ENCODE assay signal across 8 cellular contexts in the genomic region with DNA sequence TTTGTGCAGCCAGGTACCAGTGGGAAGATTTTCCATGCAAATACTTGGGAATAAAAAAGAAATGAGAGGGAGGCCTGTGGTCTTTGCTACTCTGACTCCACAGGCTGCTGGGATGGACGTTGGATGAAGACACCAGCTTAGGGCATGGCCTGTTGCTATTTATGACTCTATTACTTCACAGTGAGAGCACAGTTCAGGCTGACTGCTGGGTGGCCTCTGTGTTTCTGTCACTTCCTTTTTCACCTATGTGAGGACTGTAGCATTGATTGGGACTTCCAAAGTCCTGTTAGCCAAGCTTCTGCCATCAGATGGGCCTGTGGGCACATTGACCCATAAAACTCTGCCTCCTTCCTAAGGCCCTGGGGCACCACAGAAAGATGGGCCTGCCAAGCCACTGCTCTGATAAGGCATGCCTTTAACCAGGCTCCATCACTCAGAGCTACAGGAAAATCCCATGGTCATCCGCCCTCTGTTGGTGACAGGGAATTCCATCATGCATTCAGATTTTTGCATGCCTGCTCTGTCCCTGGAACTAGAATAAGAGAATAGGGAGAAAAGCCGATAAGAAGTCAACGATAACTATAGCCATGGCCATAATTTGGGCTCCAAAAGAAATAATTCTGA.
DNase-seq lines count a peak whose midpoint lies in the region; ATAC-seq and TF ChIP-seq lines count a peak whose summit lies in the region.

No MANE protein-coding gene starts in this region.

- peak; percentile 69 for ATAC-seq in GM18511 (IDR thresholded peaks at IDR 0.05; ENCODE audit: unreplicated experiment)
- 0 out of 3 replicates have a peak, but pooled peaks have one; percentile 41 for ATAC-seq in RWPE2 (ENCODE audit: low read depth)
- peak; percentile 83 for ATAC-seq in left ventricle myocardium superior
- no peak for ATAC-seq in GM18520 (IDR thresholded peaks at IDR 0.05; ENCODE audit: unreplicated experiment)

- intact Hi-C loops in left ventricle myocardium superior (cut with micrococcal nuclease), result no loop called here

- H3K9me3 ChIP-seq in RWPE2 (ENCODE audit: severe bottlenecking), result no peaks in the 10 kb centered on the region

- DNase-seq in AG09309 (ENCODE audit: low read depth) (no peak), RWPE2 (ENCODE audit: low spot score) (no peak), left ventricle myocardium superior (no peak), SHP77 (lab: John Stamatoyannopoulos, UW) (no peak), HK-2 (ENCODE audit: unreplicated experiment) (no peak), DMS79 treated with DMSO at 0.1 percent for 48 hours (lab: John Stamatoyannopoulos, UW) (no peak)

- no peaks in the 10 kb centered on the region for H3K4me1 ChIP-seq in RWPE2 (ENCODE audit: insufficient read depth, poor library complexity, severe bottlenecking)

- H3K27me3 ChIP-seq in RWPE2 (ENCODE audit: insufficient read depth, poor library complexity, severe bottlenecking), result no peaks in the 10 kb centered on the region

- H3K27ac ChIP-seq in RWPE2 (ENCODE audit: poor library complexity, severe bottlenecking), result no peak overlapping the region

- no peaks in the 10 kb centered on the region for H3K36me3 ChIP-seq in RWPE2 (ENCODE audit: low read depth)

- TF ChIP-seq CTCF in AG09309 (IDR thresholded peaks at IDR 0.05; ENCODE audit: control insufficient read depth, insufficient read depth, low read depth, low read length, missing control alignments) (peak; percentile 65), RWPE2 (IDR thresholded peaks at IDR 0.05; ENCODE audit: poor library complexity, severe bottlenecking) (peak; percentile 53)

- H3K4me3 ChIP-seq in AG09309 (ENCODE audit: control insufficient read depth, low read depth, low read length), result no peak overlapping the region
- no peak overlapping the region for H3K4me3 ChIP-seq in RWPE2 (ENCODE audit: severe bottlenecking)
